Comparison of ENCODE assay signal across 21 cellular contexts in genomic region chr11:117688255-117688797, GRCh38.
"Had no signal": no experiment of that assay in that cellular context is flagged by ENCODE, and none has a peak within 500 bp of the region (broad histone marks: within the 10 kb centered on the region; RNA-seq: fewer than 3 reads in every experiment).

No MANE protein-coding gene starts in this region.

- H3K4me1 ChIP-seq: colonic mucosa, psoas muscle, spleen had no signal

- H3K27me3 ChIP-seq: colonic mucosa, spleen had no signal

- H3K9me3 Mint-ChIP-seq: naive B cell; nephron progenitor cell; stimulated activated memory B cell treated with anti-CD40 and anti-IgM and Interleukin-4, amounts not matched to agents 10 μg/mL and 1 μg/mL and 100 μg/mL, for 72 hours; stimulated activated naive CD8-positive, alpha-beta T cell treated with anti-CD3 and anti-CD28 coated beads, Interleukin-15, Interleukin-2, amounts not matched to agents 100 ng/mL and 50 ng/mL, for 24 hours had no signal

- DNase-seq: colonic mucosa; effector CD8-positive, alpha-beta T cell; foreskin melanocyte; kidney; left colon; mesendoderm; naive B cell; nephron progenitor cell; psoas muscle; retina; spleen; stimulated activated CD4-positive, alpha-beta T cell treated with anti-CD3 and anti-CD28 coated beads, Interleukin-15, amount 100 ng/mL, for 24 hours; stimulated activated CD4-positive, alpha-beta T cell treated with anti-CD3 and anti-CD28 coated beads, Interleukin-1b, Interleukin-23, amount 100 ng/mL, for 48 hours; stimulated activated CD4-positive, alpha-beta T cell treated with anti-CD3 and anti-CD28 coated beads, Interleukin-4, amount 100 ng/mL, for 24 hours; trophoblast cell had no signal

- H3K36me3 Mint-ChIP-seq: naive B cell; stimulated activated memory B cell treated with anti-CD40 and anti-IgM and Interleukin-4, amounts not matched to agents 10 μg/mL and 1 μg/mL and 100 μg/mL, for 72 hours had no signal

- H3K27ac Mint-ChIP-seq: nephron progenitor cell; stimulated activated memory B cell treated with anti-CD40 and anti-IgM and Interleukin-4, amounts not matched to agents 10 μg/mL and 1 μg/mL and 100 μg/mL, for 72 hours; stimulated activated naive CD8-positive, alpha-beta T cell treated with anti-CD3 and anti-CD28 coated beads, Interleukin-15, Interleukin-2, amounts not matched to agents 100 ng/mL and 50 ng/mL, for 24 hours had no signal

- H3K27ac ChIP-seq: colonic mucosa, hepatocyte, neutrophil, psoas muscle, spleen, thoracic aorta had no signal

- H3K36me3 ChIP-seq: colonic mucosa, neutrophil, spleen, thoracic aorta had no signal

- H3K4me3 ChIP-seq: colonic mucosa, hepatocyte, psoas muscle, spleen, thoracic aorta had no signal

- H3K9me3 ChIP-seq: colonic mucosa, neutrophil, psoas muscle, spleen, thoracic aorta had no signal

- ATAC-seq: left colon; psoas muscle; sciatic nerve; stimulated activated memory B cell treated with anti-CD40 and anti-IgM and Interleukin-4, amounts not matched to agents 10 μg/mL and 1 μg/mL and 100 μg/mL, for 72 hours had no signal
